9 cellular contexts compared by ENCODE assay signal in the genomic region with DNA sequence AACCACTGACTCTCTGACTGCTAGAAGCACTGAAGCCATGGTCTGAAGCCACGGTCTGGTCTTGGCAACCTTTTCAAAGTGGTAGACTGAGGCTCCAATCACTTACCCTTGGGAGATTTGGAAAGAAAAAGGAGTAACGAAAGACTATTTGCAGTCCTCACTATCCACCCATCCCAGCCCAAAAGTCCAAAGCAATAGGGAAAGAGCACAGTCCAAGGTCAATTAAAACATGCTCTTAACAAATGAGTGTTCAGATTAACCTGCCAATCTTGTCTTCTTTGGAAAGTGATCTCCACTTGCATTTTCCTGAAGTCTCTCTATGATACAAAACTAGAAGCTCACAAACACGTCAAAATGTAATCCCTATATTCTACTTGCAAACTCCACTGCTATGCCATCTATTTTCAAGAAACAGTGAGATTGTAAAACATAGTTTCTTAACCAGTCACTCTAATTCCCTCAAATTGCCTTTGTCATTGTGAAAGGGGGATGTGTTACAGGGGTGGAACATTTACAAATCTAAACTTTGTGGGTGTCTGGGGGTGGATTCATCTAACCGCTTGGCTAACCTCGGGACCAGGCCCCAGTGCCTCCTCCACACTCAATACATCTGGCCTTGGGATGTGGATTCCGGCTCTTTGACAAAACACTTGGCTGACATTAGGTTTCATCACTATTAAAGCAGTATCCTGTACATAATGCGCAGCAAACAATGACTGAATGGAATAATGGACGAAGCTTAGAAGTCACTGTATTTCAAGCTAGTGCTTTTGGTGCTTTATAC. TPM values are rescaled to one million over a fixed set of nuclear protein-coding genes. Genes with fewer than 3 reads are reported as not detected.
DNase-seq lines count a peak whose midpoint lies in the region; ATAC-seq and TF ChIP-seq lines count a peak whose summit lies in the region.
"Had no signal": no experiment of that assay in that cellular context is flagged by ENCODE, and none has a peak within 500 bp of the region (broad histone marks: within the 10 kb centered on the region; RNA-seq: fewer than 3 reads in every experiment).

No MANE protein-coding gene starts in this region.

- peak overlapping the region; percentile 49 for H3K4me2 ChIP-seq in PC-3 (ENCODE audit: low read length)

- no peak for ATAC-seq in PC-3
- ATAC-seq in gastroesophageal sphincter: peak; percentile 82
- peak; percentile 7 to 56 (median 46) for ATAC-seq in psoas muscle
- no peak for ATAC-seq in HG02571 (IDR thresholded peaks at IDR 0.05; ENCODE audit: unreplicated experiment)
- no peak for ATAC-seq in GM21360 (IDR thresholded peaks at IDR 0.05; ENCODE audit: unreplicated experiment)
- ATAC-seq in HG02763 (IDR thresholded peaks at IDR 0.05; ENCODE audit: unreplicated experiment): no peak

- peak overlapping the region; percentile 63 for H3K27ac ChIP-seq in PC-3 (ENCODE audit: low read length)
- H3K27ac ChIP-seq in gastroesophageal sphincter: no peak overlapping the region
- peak overlapping the region; percentile 78 for H3K27ac ChIP-seq in psoas muscle

- H3K9me3 ChIP-seq in PC-3 (ENCODE audit: low read length) (no peaks in the 10 kb centered on the region), gastroesophageal sphincter (no peaks in the 10 kb centered on the region), psoas muscle (no peaks in the 10 kb centered on the region)

- no peak for TF ChIP-seq EP300 in gastroesophageal sphincter (IDR thresholded peaks at IDR 0.05)

- H4K20me1 ChIP-seq in PC-3 (ENCODE audit: low read length): peaks cover 8% of the 10 kb centered on the region; the same call in 1 of the 2 replicates

- H3K4me3 ChIP-seq in PC-3 (ENCODE audit: low read length): no peak overlapping the region; the same call in 1 of the 2 replicates
- H3K4me3 ChIP-seq in gastroesophageal sphincter: no peak overlapping the region
- H3K4me3 ChIP-seq in psoas muscle: peak overlapping the region; percentile 11

- H3K79me2 ChIP-seq in PC-3 (ENCODE audit: low read length): peaks cover 54% of the 10 kb centered on the region

- TF ChIP-seq CTCF in PC-3 (conservative IDR thresholded peaks at IDR 0.05; ENCODE audit: low read depth, low read length) (no peak), gastroesophageal sphincter (IDR thresholded peaks at IDR 0.05) (no peak), psoas muscle (IDR thresholded peaks at IDR 0.05) (no peak)

- H3K36me3 ChIP-seq in PC-3 (ENCODE audit: low read depth, low read length) (peaks cover 37% of the 10 kb centered on the region), gastroesophageal sphincter (peaks cover 4 to 41% of the 10 kb centered on the region in 2 donors), psoas muscle (ENCODE audit: insufficient read depth in 1 of 2, low read depth in 1 of 2) (peaks cover 8 to 40% of the 10 kb centered on the region in 2 donors)

- WGBS in gastroesophageal sphincter (ENCODE audit: low coverage in 1 of 2), 2 donors: 59 to 67% methylated on average over 5 to 8 of the region's 8 CpGs
- WGBS in psoas muscle, 3 donors: 51 to 61% (median 52%) methylated on average over 8 of the region's 8 CpGs

- TF ChIP-seq POLR2A in gastroesophageal sphincter (IDR thresholded peaks at IDR 0.05): no peak

- H3K9ac ChIP-seq in PC-3 (ENCODE audit: low read length): no peak overlapping the region

- no peaks in the 10 kb centered on the region for H3K9me2 ChIP-seq in PC-3 (replicated peaks; ENCODE audit: low read length)

- peaks cover 7% of the 10 kb centered on the region for H3F3A ChIP-seq in PC-3 (ENCODE audit: low read length, unreplicated experiment)

- BruUV-seq in PC-3 (replicated peaks; lab: Mats Ljungman, UMichigan): no TSS peak

- H3K4me1 ChIP-seq in PC-3 (ENCODE audit: insufficient read depth, low read length) (peaks cover 14% of the 10 kb centered on the region), gastroesophageal sphincter (peaks cover 0 to 52% (median 4%) of the 10 kb centered on the region in 3 donors), psoas muscle (peaks cover 72% of the 10 kb centered on the region)

- H3K27me3 ChIP-seq in PC-3 (ENCODE audit: low read length) (no peaks in the 10 kb centered on the region), gastroesophageal sphincter (no peaks in the 10 kb centered on the region), psoas muscle (ENCODE audit: insufficient read depth in 3 of 3, low read length in 2 of 3) (no peaks in the 10 kb centered on the region)

- no peak overlapping the region for H2AFZ ChIP-seq in PC-3 (ENCODE audit: low read length)

- CTCF ChIA-PET in PC-3 (lab: Charles Lee): interaction anchor here (1.1 kb wide), 1 partner anchor 18 kb away, joined by 6 read pairs; no protein-coding TSS in a partner anchor

- intact Hi-C loops in PC-3 (cut with micrococcal nuclease): loop anchor here (10.0 kb wide), 1 partner anchor 47 kb away; no protein-coding TSS in a partner anchor
- intact Hi-C loops in psoas muscle (cut with DNase I): no loop called here

- DNase-seq in AG20443 (ENCODE audit: low spot score): peak; percentile 75
- DNase-seq in PC-3: no peak
- DNase-seq in psoas muscle: peak in 1 of 2 donors; percentile 36
- no peak for DNase-seq in amygdala (lab: John Stamatoyannopoulos, UW)
- DNase-seq: activated CD8-positive, alpha-beta memory T cell treated with anti-CD3 and anti-CD28 coated beads, Interleukin-2, amount 50 U/mL, for 48 hours had no signal

- POLR2A ChIA-PET in PC-3 (lab: Charles Lee; ENCODE audit: unreplicated experiment): no interaction called here

RNA-seq across cellular contexts. Expression of a gene that starts 56.4 kb away (rescaled TPM):
- total RNA-seq in PC-3 (2014; rRNA removed) (18.1 and 24.1 TPM in 2 replicates), gastroesophageal sphincter (10 to 100 TPM; 20.2 to 35.6 (median 28.8) TPM), psoas muscle (100 to 1,000 TPM in 2 of 4 donors, 10 to 100 TPM in 2; 49.3 to 284 (median 92.5) TPM)
- 10 to 100 TPM; 32.0 to 75.3 (median 72.3) TPM for polyA plus RNA-seq in psoas muscle

Comparison
In these comparisons a context has a peak if more than half of its experiments do, and no peak if none do; other contexts are left out.
1. ATAC-seq: peak in gastroesophageal sphincter (single experiment) and psoas muscle (4 of 4); none in PC-3 (single experiment), HG02571 (single experiment), GM21360 (single experiment) and HG02763 (single experiment).
2. H3K27ac ChIP-seq: peak in PC-3 (single experiment) and psoas muscle (single experiment); none in gastroesophageal sphincter (0 of 4).